Comparison of ENCODE assay signal across 25 cellular contexts in genomic region chr12:41242613-41243012, GRCh38. TPM values are rescaled to one million over a fixed set of nuclear protein-coding genes. Genes with fewer than 3 reads are reported as not detected.
A peak's percentile ranks its signal among the peaks of the same experiment; 100 is the strongest.
DNase-seq lines count a peak whose midpoint lies in the region; ATAC-seq and TF ChIP-seq lines count a peak whose summit lies in the region.
"Had no signal": no experiment of that assay in that cellular context is flagged by ENCODE, and none has a peak within 500 bp of the region (broad histone marks: within the 10 kb centered on the region; RNA-seq: fewer than 3 reads in every experiment).

No MANE protein-coding gene starts in this region.

- peaks cover 6% of the 10 kb centered on the region; the same call in 1 of the 2 replicates for H3K9me3 ChIP-seq in BLaER1

- no peaks in the 10 kb centered on the region for H3K36me3 ChIP-seq in BLaER1

- POLR2A ChIA-PET in activated CD8-positive, alpha-beta T cell treated with anti-CD3 and anti-CD28 coated beads, Interleukin-2, amount 10 ng/mL, durations not matched to agents 7 days and 5 days (lab: Charles Lee), result no interaction called here
- POLR2A ChIA-PET in RWPE1 (lab: Yijun Ruan, JAX; ENCODE audit: low non-redundant PET), result no interaction called here

- ATAC-seq in activated CD8-positive, alpha-beta T cell treated with anti-CD3 and anti-CD28 coated beads, Interleukin-2, amount 10 ng/mL, durations not matched to agents 7 days and 5 days, result no peak
- ATAC-seq: PC-3 had no signal

- H3K27ac ChIP-seq in BLaER1 (peak overlapping the region; percentile 51), RWPE1 (no peak overlapping the region)
- H3K27ac ChIP-seq: 22Rv1, C4-2B had no signal

- H3K27ac Mint-ChIP-seq in activated CD8-positive, alpha-beta T cell treated with anti-CD3 and anti-CD28 coated beads, Interleukin-2, amount 10 ng/mL, durations not matched to agents 7 days and 5 days, result no peak overlapping the region
- H3K27ac Mint-ChIP-seq: CD8-positive, alpha-beta memory T cell; T-helper 1 cell treated with Interleukin-12 subunit alpha and Interleukin-12 subunit beta and Interleukin-4 antibody, amounts not matched to agents 30 μg/mL and 1 μg/mL, for 36 hours had no signal

- H3K4me3 Mint-ChIP-seq in activated CD8-positive, alpha-beta T cell treated with anti-CD3 and anti-CD28 coated beads, Interleukin-2, amount 10 ng/mL, durations not matched to agents 7 days and 5 days, result no peak overlapping the region
- H3K4me3 Mint-ChIP-seq: CD8-positive, alpha-beta memory T cell; T-helper 1 cell treated with Interleukin-12 subunit alpha and Interleukin-12 subunit beta and Interleukin-4 antibody, amounts not matched to agents 30 μg/mL and 1 μg/mL, for 36 hours had no signal

- no peaks in the 10 kb centered on the region for H4K20me1 ChIP-seq in BLaER1

- peak overlapping the region; percentile 50 for H3K4me2 ChIP-seq in BLaER1

- no peaks in the 10 kb centered on the region for H3K36me3 Mint-ChIP-seq in activated CD8-positive, alpha-beta T cell treated with anti-CD3 and anti-CD28 coated beads, Interleukin-2, amount 10 ng/mL, durations not matched to agents 7 days and 5 days (ENCODE audit: low read depth)
- H3K36me3 Mint-ChIP-seq: CD8-positive, alpha-beta memory T cell had no signal

- CTCF ChIA-PET in activated CD8-positive, alpha-beta T cell treated with anti-CD3 and anti-CD28 coated beads, Interleukin-2, amount 10 ng/mL, durations not matched to agents 7 days and 5 days (lab: Charles Lee), result no interaction called here
- CTCF ChIA-PET in RWPE1 (lab: Yijun Ruan, JAX), result no interaction called here

- no peak for TF ChIP-seq CTCF in RWPE1 (conservative IDR thresholded peaks at IDR 0.05; ENCODE audit: low read depth)

- no peaks in the 10 kb centered on the region for H3K4me1 Mint-ChIP-seq in activated CD8-positive, alpha-beta T cell treated with anti-CD3 and anti-CD28 coated beads, Interleukin-2, amount 10 ng/mL, durations not matched to agents 7 days and 5 days (ENCODE audit: low read depth)
- H3K4me1 Mint-ChIP-seq: CD8-positive, alpha-beta memory T cell had no signal

- H3K9me3 Mint-ChIP-seq in activated CD8-positive, alpha-beta T cell treated with anti-CD3 and anti-CD28 coated beads, Interleukin-2, amount 10 ng/mL, durations not matched to agents 7 days and 5 days (ENCODE audit: insufficient read depth), result no peaks in the 10 kb centered on the region
- H3K9me3 Mint-ChIP-seq: T-helper 1 cell treated with Interleukin-12 subunit alpha and Interleukin-12 subunit beta and Interleukin-4 antibody, amounts not matched to agents 30 μg/mL and 1 μg/mL, for 36 hours had no signal

- H3K27me3 ChIP-seq in BLaER1, result no peaks in the 10 kb centered on the region

- DNase-seq in DMS 273 (lab: John Stamatoyannopoulos, UW; ENCODE audit: unreplicated experiment) (peak; percentile 16), DMS 273 treated with DMSO at 0.1 percent for 48 hours (lab: John Stamatoyannopoulos, UW) (no peak), NCI-H2171 treated with DMSO at 0.1 percent for 48 hours (lab: John Stamatoyannopoulos, UW) (peak; percentile 71), SK-N-DZ (ENCODE audit: low spot score) (peak; percentile 20), RWPE1 (ENCODE audit: low spot score) (no peak), AG08396 (ENCODE audit: low spot score) (no peak)
- no peak for DNase-seq in activated CD8-positive, alpha-beta T cell treated with anti-CD3 and anti-CD28 coated beads, Interleukin-2, amount 10 ng/mL, durations not matched to agents 7 days and 5 days
- DNase-seq: ACHN; Calu3; CD8-positive, alpha-beta memory T cell; DMS79; KG1; NCI-H1694 treated with DMSO at 0.1 percent for 48 hours; NCI-H2081 treated with DMSO at 0.1 percent for 48 hours; NCI-H226; NCI-H510A treated with DMSO at 0.1 percent for 48 hours; PC-3; SHP77 had no signal

- no peaks in the 10 kb centered on the region for H3K27me3 Mint-ChIP-seq in activated CD8-positive, alpha-beta T cell treated with anti-CD3 and anti-CD28 coated beads, Interleukin-2, amount 10 ng/mL, durations not matched to agents 7 days and 5 days (ENCODE audit: low read depth)
- H3K27me3 Mint-ChIP-seq: CD8-positive, alpha-beta memory T cell had no signal

- no peak overlapping the region for H3K4me3 ChIP-seq in BLaER1

- peaks cover 16% of the 10 kb centered on the region for H3K4me1 ChIP-seq in BLaER1

- no peak overlapping the region for H3K9ac ChIP-seq in BLaER1

RNA-seq across cellular contexts. Expression of gene PDZRN4, which starts 54.5 kb away (rescaled TPM):
- polyA plus RNA-seq in SK-N-DZ (2014; cell fraction: cytosol; rRNA removed), result 0.03 and 0.13 TPM in 2 replicates
- 0.09 TPM in 1 of 2 replicates, not detected in the other for polyA plus RNA-seq in SK-N-DZ (2014; cell fraction: nucleus; rRNA removed)
- not detected for total RNA-seq in activated CD8-positive, alpha-beta T cell treated with anti-CD3 and anti-CD28 coated beads, Interleukin-2, amount 10 ng/mL, durations not matched to agents 7 days and 5 days
- total RNA-seq: Calu3; CD8-positive, alpha-beta memory T cell; H4; M059J; PC-3; RPMI7951 had no signal
- polyA plus RNA-seq: CD8-positive, alpha-beta memory T cell had no signal

Comparison
In these comparisons a context has a peak if more than half of its experiments do, and no peak if none do; other contexts are left out.
1. DNase-seq: peak in DMS 273 (single experiment), NCI-H2171 treated with DMSO at 0.1 percent for 48 hours (single experiment) and SK-N-DZ (single experiment); none in DMS 273 treated with DMSO at 0.1 percent for 48 hours (single experiment), activated CD8-positive, alpha-beta T cell treated with anti-CD3 and anti-CD28 coated beads, Interleukin-2, amount 10 ng/mL, durations not matched to agents 7 days and 5 days (single experiment), RWPE1 (single experiment) and AG08396 (single experiment).